In the genomic region with DNA sequence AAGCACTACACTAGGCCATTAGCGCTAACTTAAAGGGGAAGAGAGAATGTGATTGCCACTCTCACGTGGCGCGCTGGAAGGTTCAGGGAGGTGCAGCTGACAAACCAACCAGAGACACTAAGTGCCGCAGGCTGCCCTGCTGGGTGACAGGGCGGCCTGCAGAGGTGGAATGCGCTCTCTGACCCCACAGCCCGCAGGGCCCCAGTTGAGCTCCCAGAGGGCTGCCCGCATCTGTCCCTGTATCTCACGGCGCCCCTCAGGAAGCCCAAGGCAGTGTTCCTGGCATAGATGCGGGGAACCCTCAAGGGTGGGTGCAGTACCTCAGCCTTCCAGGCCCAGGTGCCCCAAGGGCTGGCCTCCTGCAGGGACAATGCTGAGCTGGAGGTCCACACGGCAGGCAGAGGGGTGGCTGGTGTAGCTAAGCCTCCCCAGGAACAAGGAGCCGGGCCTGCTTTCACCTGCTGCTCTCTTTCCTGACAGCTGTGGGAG, we compare ENCODE assay signal across 22 cellular contexts.
A peak's percentile ranks its signal among the peaks of the same experiment; 100 is the strongest.
DNase-seq lines count a peak whose midpoint lies in the region; ATAC-seq, FAIRE-seq and TF ChIP-seq lines count a peak whose summit lies in the region.
"Had no signal": no experiment of that assay in that cellular context is flagged by ENCODE, and none has a peak within 500 bp of the region (broad histone marks: within the 10 kb centered on the region; RNA-seq: fewer than 3 reads in every experiment).

No MANE protein-coding gene starts in this region.

- H2BK120ac ChIP-seq in IMR-90 (ENCODE audit: low read depth, low read length) = no peak overlapping the region

- no peak overlapping the region for H3K9ac ChIP-seq in IMR-90 (ENCODE audit: low read depth, low read length)
- H3K9ac ChIP-seq in HepG2 (ENCODE audit: insufficient read depth, low read depth, low read length) = no peak overlapping the region; the same call in 1 of the 2 replicates
- H3K9ac ChIP-seq in MM.1S (ENCODE audit: low read length) = no peak overlapping the region

- no peak overlapping the region for H2AK9ac ChIP-seq in IMR-90 (replicated peaks; ENCODE audit: low read depth, low read length, poor library complexity)

- no peaks in the 10 kb centered on the region for H3F3A ChIP-seq in MM.1S (ENCODE audit: insufficient read depth, low read length)

- 100% methylated on average over 1 of the region's 14 CpGs; no CpG with 5 or more reads in 1 of the 2 experiments for WGBS in IMR-90 (ENCODE audit: extremely low coverage in 2 of 2, insufficient read length in 1 of 2), 2 experiments
- WGBS in HepG2 (ENCODE audit: low lambda C conversion rate) = 3% methylated on average over 8 of the region's 14 CpGs
- WGBS in spleen, 5 donors = 85 to 96% (median 92%) methylated on average over 10 to 14 of the region's 14 CpGs

- H3K4me1 ChIP-seq in IMR-90 (ENCODE audit: control insufficient read depth, insufficient read depth, low read length) = peaks cover 12% of the 10 kb centered on the region
- peaks cover 86% of the 10 kb centered on the region for H3K4me1 ChIP-seq in HepG2 (ENCODE audit: insufficient read depth, low read length)
- H3K4me1 ChIP-seq in spleen = peaks cover 0 to 10% (median 3%) of the 10 kb centered on the region in 6 donors
- H3K4me1 ChIP-seq in MM.1S (ENCODE audit: low read length) = peaks cover 5% of the 10 kb centered on the region; the same call in 1 of the 2 replicates
- H3K4me1 ChIP-seq: pancreas, right lobe of liver had no signal

- TF ChIP-seq POLR2A in IMR-90 (IDR thresholded peaks at IDR 0.05; ENCODE audit: low read depth, low read length) (no peak), HepG2 (IDR thresholded peaks at IDR 0.05; ENCODE audit: insufficient read depth in 1 of 2, low read depth in 2 of 2, low read length in 2 of 2) (no peak), spleen (IDR thresholded peaks at IDR 0.05) (no peak)

- H2AFZ ChIP-seq in IMR-90 (replicated peaks; ENCODE audit: low read length, poor library complexity) (no peak overlapping the region), HepG2 (ENCODE audit: low read length) (no peak overlapping the region), MM.1S (ENCODE audit: low read length) (no peak overlapping the region)

- no peak for TF ChIP-seq CTCF in IMR-90 (conservative IDR thresholded peaks at IDR 0.05; ENCODE audit: low read depth, low read length)
- no peak for TF ChIP-seq CTCF in RWPE1 (conservative IDR thresholded peaks at IDR 0.05; ENCODE audit: low read depth)
- TF ChIP-seq CTCF in HepG2 (CRISPR knock-in tag; IDR thresholded peaks at IDR 0.05) = peak; percentile 29
- TF ChIP-seq CTCF in spleen (IDR thresholded peaks at IDR 0.05 in 8 of 11, conservative IDR thresholded peaks at IDR 0.05 in 3 of 11) = no peak
- no peak for TF ChIP-seq CTCF in MM.1S (IDR thresholded peaks at IDR 0.05; ENCODE audit: low read length)

- peaks cover 0 to 12% of the 10 kb centered on the region in 2 experiments; a peak in 1 of 4 replicates for H3K79me1 ChIP-seq in IMR-90 (ENCODE audit: low read depth in 1 of 2, low read length in 2 of 2)

- H4K8ac ChIP-seq in IMR-90 (ENCODE audit: low read depth in 2 of 2, low read length in 2 of 2) = no peak overlapping the region

- H3K23ac ChIP-seq in IMR-90 (ENCODE audit: low read depth, low read length) = no peak overlapping the region

- BruUV-seq in IMR-90 (replicated peaks; lab: Mats Ljungman, UMichigan) = no TSS peak
- BruUV-seq in HepG2 (replicated peaks; lab: Mats Ljungman, UMichigan) = no TSS peak

- dilution Hi-C loops in IMR-90 (cut with HindIII; ENCODE audit: low sequenced_read_pairs, unreplicated experiment) = no loop called here

- H3K4me2 ChIP-seq in IMR-90 (ENCODE audit: low read depth, low read length) (no peak overlapping the region), HepG2 (ENCODE audit: low read depth, low read length) (peak overlapping the region; percentile 87), MM.1S (ENCODE audit: low read depth, low read length) (no peak overlapping the region)

- no peaks in the 10 kb centered on the region for H3K79me2 ChIP-seq in HepG2 (ENCODE audit: insufficient read depth, low read length)
- H3K79me2 ChIP-seq in MM.1S (ENCODE audit: low read length) = no peaks in the 10 kb centered on the region

- H3K27me3 ChIP-seq in IMR-90 (ENCODE audit: control insufficient read depth, insufficient read depth, low read length) (no peaks in the 10 kb centered on the region), HepG2 (ENCODE audit: control insufficient read depth in 1 of 2, insufficient read depth in 2 of 2, low read length in 2 of 2) (peaks cover 1 to 30% of the 10 kb centered on the region in 2 experiments; a peak in 4 of 5 replicates), spleen (replicated peaks in 1 of 7) (peaks cover 0 to 73% (median 2%) of the 10 kb centered on the region in 7 donors), MM.1S (replicated peaks; ENCODE audit: insufficient read depth, low read length) (no peaks in the 10 kb centered on the region)
- H3K27me3 ChIP-seq: pancreas, right lobe of liver had no signal

- peak overlapping the region; percentile 28 for H2AK5ac ChIP-seq in IMR-90 (ENCODE audit: low read depth, low read length)

- no peak for TF ChIP-seq RAD21 in IMR-90 (IDR thresholded peaks at IDR 0.05; ENCODE audit: low read length)
- peak; percentile 49; the same call in 1 of the 2 replicates for TF ChIP-seq RAD21 in HepG2 (CRISPR knock-in tag; IDR thresholded peaks at IDR 0.05)

- peak overlapping the region; percentile 19; the same call in 1 of the 2 replicates for H4K91ac ChIP-seq in IMR-90 (ENCODE audit: insufficient read depth, low read depth, low read length)

- H4K20me1 ChIP-seq in IMR-90 (ENCODE audit: insufficient read depth, low read length) (no peaks in the 10 kb centered on the region), HepG2 (ENCODE audit: insufficient read depth, low read length) (no peaks in the 10 kb centered on the region), MM.1S (ENCODE audit: insufficient read depth, low read length) (no peaks in the 10 kb centered on the region)

- peaks cover 18% of the 10 kb centered on the region; the same call in 1 of the 2 replicates for H3K9me1 ChIP-seq in IMR-90 (ENCODE audit: insufficient read depth, low read length)

- in situ Hi-C loops in IMR-90 (cut with MboI; ENCODE audit: low sequenced_read_pairs) = no loop called here
- in situ Hi-C loops in HepG2 (cut with HindIII; ENCODE audit: extremely low pct_ligation_motif_present, low pct_unique_long_range_greater_than_20kb) = no loop called here

- POLR2A ChIA-PET in IMR-90 (lab: Charles Lee; ENCODE audit: unreplicated experiment) = no interaction called here
- POLR2A ChIA-PET in RWPE1 (lab: Yijun Ruan, JAX; ENCODE audit: low non-redundant PET) = no interaction called here
- POLR2A ChIA-PET in HepG2 (lab: Yijun Ruan, JAX) = interaction anchor here (0.9 to 2.2 kb wide), 4 partner anchors 43 to 145 kb away, joined by 4 to 10 read pairs (median 6); no protein-coding TSS in a partner anchor
- POLR2A ChIA-PET in HEK293T (lab: Yijun Ruan, JAX) = no interaction called here

- H3K36me3 ChIP-seq in IMR-90 (ENCODE audit: control insufficient read depth, insufficient read depth, low read length) (no peaks in the 10 kb centered on the region), HepG2 (replicated peaks in 1 of 2; ENCODE audit: control insufficient read depth in 1 of 2, insufficient read depth in 2 of 2, low read length in 2 of 2) (no peaks in the 10 kb centered on the region), spleen (no peaks in the 10 kb centered on the region), MM.1S (replicated peaks; ENCODE audit: insufficient read depth, low read length) (no peaks in the 10 kb centered on the region)
- H3K36me3 ChIP-seq: pancreas, right lobe of liver, thoracic aorta had no signal

- 0 out of 3 replicates have a peak overlapping the region, but pooled peaks have one; percentile 7 for H2BK15ac ChIP-seq in IMR-90 (ENCODE audit: low read depth, low read length)

- CTCF ChIA-PET in IMR-90 (lab: Yijun Ruan, JAX) (no interaction called here), RWPE1 (lab: Yijun Ruan, JAX) (interaction anchor here (0.6 kb wide), 1 partner anchor 184 kb away, joined by 3 read pairs; no protein-coding TSS in a partner anchor), HepG2 (lab: Yijun Ruan, JAX; ENCODE audit: low intra/inter-chr PET ratio, low total read pairs) (no interaction called here), HEK293T (lab: Yijun Ruan, JAX) (no interaction called here)

- H2BK20ac ChIP-seq in IMR-90 (ENCODE audit: low read depth, low read length) = no peak overlapping the region

- H4K5ac ChIP-seq in IMR-90 (ENCODE audit: low read depth, low read length) = no peak overlapping the region

- FAIRE-seq in HepG2 (lab: Jason Lieb, UNC) = peak; percentile 40
- FAIRE-seq: pancreas, TTC549 had no signal

- H3K18ac ChIP-seq in IMR-90 (ENCODE audit: low read depth, low read length) = no peak overlapping the region

- intact Hi-C loops in IMR-90 (cut with micrococcal nuclease) (no loop called here), HepG2 (cut with micrococcal nuclease; ENCODE audit: unreplicated experiment) (no loop called here), spleen (cut with DNase I; ENCODE audit: low total_unique reads) (no loop called here)

- H3K4me3 ChIP-seq in IMR-90 (ENCODE audit: insufficient read depth, low read depth, low read length) = no peak overlapping the region
- H3K4me3 ChIP-seq in HepG2 (replicated peaks in 1 of 3; ENCODE audit: insufficient read depth in 1 of 3, low read depth in 2 of 3, low read length in 3 of 3) = peak overlapping the region; percentile 5 to 61 (median 37); a peak in 4 of 6 replicates
- no peak overlapping the region for H3K4me3 ChIP-seq in spleen
- H3K4me3 ChIP-seq in MM.1S (ENCODE audit: low read length) = no peak overlapping the region
- H3K4me3 ChIP-seq: dorsolateral prefrontal cortex, pancreas, right lobe of liver, thoracic aorta had no signal

- H3K9me2 ChIP-seq in MM.1S (replicated peaks; ENCODE audit: insufficient read depth, low read length) = no peaks in the 10 kb centered on the region

- no peak overlapping the region for H2BK5ac ChIP-seq in IMR-90 (ENCODE audit: low read depth, low read length, poor library complexity, severe bottlenecking)

- ATAC-seq in IMR-90 (ENCODE audit: low read depth) (no peak), HepG2 (peak; percentile 94), HG02852 (IDR thresholded peaks at IDR 0.05; ENCODE audit: unreplicated experiment) (no peak)
- ATAC-seq: activated CD8-positive, alpha-beta T cell treated with anti-CD3 and anti-CD28 coated beads for 36 hours; naive thymus-derived CD8-positive, alpha-beta T cell; pancreas; right lobe of liver; stimulated activated naive CD8-positive, alpha-beta T cell treated with anti-CD3 and anti-CD28 coated beads, Interleukin-15, Interleukin-2, amounts not matched to agents 100 U/mL and 50 U/mL, for 24 hours had no signal

- no peak overlapping the region for H3K14ac ChIP-seq in IMR-90 (replicated peaks; ENCODE audit: low read depth, low read length)

- H3K56ac ChIP-seq in IMR-90 (ENCODE audit: extremely low read depth, insufficient read depth, low read length) = no peak overlapping the region

- TF ChIP-seq EP300 in HepG2 (IDR thresholded peaks at IDR 0.05; ENCODE audit: low read depth in 2 of 2, low read length in 2 of 2) (no peak), HepG2 (CRISPR knock-in tag; IDR thresholded peaks at IDR 0.05; ENCODE audit: borderline replicate concordance) (no peak)

- peak overlapping the region; percentile 13; the same call in 1 of the 2 replicates for H3K4ac ChIP-seq in IMR-90 (ENCODE audit: low read depth, low read length)

- DNase-seq in IMR-90 = no peak
- DNase-seq in RWPE1 (ENCODE audit: low spot score) = no peak
- DNase-seq in HepG2 (ENCODE audit: low spot score) = peak; percentile 63
- DNase-seq in spleen = peak; percentile 60
- DNase-seq in MM.1S = no peak
- DNase-seq in HEK293T (ENCODE audit: extremely low spot score) = no peak
- DNase-seq: activated CD4-positive, CD25-positive, alpha-beta regulatory T cell treated with anti-CD3 and anti-CD28 coated beads, Interleukin-2, amount 50 U/mL, for 72 hours; activated CD8-positive, alpha-beta T cell treated with anti-CD3 and anti-CD28 coated beads for 36 hours; kidney glomerular epithelial cell; naive thymus-derived CD8-positive, alpha-beta T cell; NCI-H1105; NCI-H2081; NCI-H446; NCI-H82; stimulated activated naive CD8-positive, alpha-beta T cell treated with anti-CD3 and anti-CD28 coated beads, Interleukin-15, Interleukin-2, amounts not matched to agents 100 U/mL and 50 U/mL, for 24 hours; T-helper 1 cell had no signal

- H3K27ac ChIP-seq in IMR-90 (ENCODE audit: insufficient read depth, low read length) = no peak overlapping the region
- peak overlapping the region; percentile 25 for H3K27ac ChIP-seq in RWPE1
- H3K27ac ChIP-seq in HepG2 (ENCODE audit: extremely low read length, insufficient read depth, low read length) = no peak overlapping the region
- no peak overlapping the region for H3K27ac ChIP-seq in spleen
- no peak overlapping the region for H3K27ac ChIP-seq in MM.1S (ENCODE audit: low read length)
- H3K27ac ChIP-seq: dorsolateral prefrontal cortex, pancreas, right lobe of liver, thoracic aorta had no signal

- H3K9me3 ChIP-seq in IMR-90 (ENCODE audit: control insufficient read depth, insufficient read depth, low read length) (no peaks in the 10 kb centered on the region), HepG2 (ENCODE audit: low read length) (no peaks in the 10 kb centered on the region), spleen (no peaks in the 10 kb centered on the region), MM.1S (replicated peaks; ENCODE audit: insufficient read depth, low read length) (no peaks in the 10 kb centered on the region)
- H3K9me3 ChIP-seq: pancreas, right lobe of liver, thoracic aorta had no signal

Comparison
In these comparisons a context has a peak if more than half of its experiments do, and no peak if none do; other contexts are left out.
1. DNase-seq: peak in HepG2 (single experiment) and spleen (single experiment); none in IMR-90 (single experiment), RWPE1 (single experiment), MM.1S (single experiment) and HEK293T (single experiment).
2. H3K4me3 ChIP-seq: peak in HepG2 (3 of 3); none in IMR-90 (single experiment), spleen (0 of 8) and MM.1S (single experiment).